In the genomic region with DNA sequence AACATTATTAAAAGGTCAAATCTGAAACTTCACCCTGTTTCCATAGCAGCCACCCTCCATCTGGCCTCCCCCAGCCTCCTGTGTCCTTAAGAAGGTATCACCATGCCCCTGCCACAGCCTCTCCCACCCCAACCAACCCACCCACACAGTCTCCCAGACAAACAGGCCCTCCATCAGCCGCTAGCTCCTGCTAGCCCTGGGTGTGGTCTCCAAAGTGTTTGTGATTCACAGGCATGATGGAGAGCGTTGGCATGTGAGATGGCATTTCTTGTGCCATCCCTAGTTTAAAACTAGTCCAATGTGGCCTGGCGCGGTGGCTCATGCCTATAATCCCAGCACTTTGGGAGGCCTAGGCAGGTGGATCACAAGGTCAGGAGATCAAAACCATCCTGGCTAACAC, we compare ENCODE assay signal across 30 cellular contexts. TPM values are rescaled to one million over a fixed set of nuclear protein-coding genes. Genes with fewer than 3 reads are reported as not detected.
"Had no signal": no experiment of that assay in that cellular context is flagged by ENCODE, and none has a peak within 500 bp of the region (broad histone marks: within the 10 kb centered on the region; RNA-seq: fewer than 3 reads in every experiment).

No MANE protein-coding gene starts in this region.

- H3K4me3 Mint-ChIP-seq: stimulated activated effector memory CD8-positive, alpha-beta T cell treated with anti-CD3 and anti-CD28 coated beads, Interleukin-12 subunit alpha, Interleukin-12 subunit beta, amount 100 ng/mL, for 72 hours; stimulated activated memory B cell treated with anti-CD40 and anti-IgM and Interleukin-4, amounts not matched to agents 10 μg/mL and 1 μg/mL and 100 μg/mL, for 72 hours; stimulated activated naive B cell treated with anti-CD40 and anti-IgM and Interleukin-4, amounts not matched to agents 10 μg/mL and 1 μg/mL and 100 μg/mL, for 72 hours; stimulated activated naive CD8-positive, alpha-beta T cell treated with anti-CD3 and anti-CD28 coated beads, Interleukin-15, amount 100 ng/mL, for 72 hours; stimulated activated naive CD8-positive, alpha-beta T cell treated with anti-CD3 and anti-CD28 coated beads, Interleukin-15, Interleukin-2, amounts not matched to agents 100 ng/mL and 50 ng/mL, for 24 hours; type B pancreatic cell had no signal

- H3K27me3 ChIP-seq: testis, thyroid gland, tibial artery, tibial nerve, transverse colon, upper lobe of left lung, upper lobe of right lung, uterus had no signal

- H3K27me3 Mint-ChIP-seq: stimulated activated memory B cell treated with anti-CD40 and anti-IgM and Interleukin-4, amounts not matched to agents 10 μg/mL and 1 μg/mL and 100 μg/mL, for 72 hours had no signal

- H3K9me3 ChIP-seq: stomach, suprapubic skin, testis, thoracic aorta, thyroid gland, tibial artery, tibial nerve, transverse colon, upper lobe of left lung, upper lobe of right lung, uterus had no signal

- H3K4me1 Mint-ChIP-seq: stimulated activated effector memory CD8-positive, alpha-beta T cell treated with anti-CD3 and anti-CD28 coated beads, Interleukin-12 subunit alpha, Interleukin-12 subunit beta, amount 100 ng/mL, for 72 hours; stimulated activated memory B cell treated with anti-CD40 and anti-IgM and Interleukin-4, amounts not matched to agents 10 μg/mL and 1 μg/mL and 100 μg/mL, for 72 hours; stimulated activated naive B cell treated with anti-CD40 and anti-IgM and Interleukin-4, amounts not matched to agents 10 μg/mL and 1 μg/mL and 100 μg/mL, for 72 hours; stimulated activated naive CD8-positive, alpha-beta T cell treated with anti-CD3 and anti-CD28 coated beads, Interleukin-15, amount 100 ng/mL, for 72 hours had no signal

- H3K36me3 ChIP-seq: stomach, suprapubic skin, thoracic aorta, thyroid gland, tibial artery, tibial nerve, transverse colon, upper lobe of left lung, upper lobe of right lung, uterus had no signal

- H3K36me3 Mint-ChIP-seq: stimulated activated effector memory CD8-positive, alpha-beta T cell treated with anti-CD3 and anti-CD28 coated beads, Interleukin-12 subunit alpha, Interleukin-12 subunit beta, amount 100 ng/mL, for 72 hours; stimulated activated memory B cell treated with anti-CD40 and anti-IgM and Interleukin-4, amounts not matched to agents 10 μg/mL and 1 μg/mL and 100 μg/mL, for 72 hours; type B pancreatic cell had no signal

- H3K4me1 ChIP-seq: stomach, suprapubic skin, testis, thyroid gland, tibial artery, tibial nerve, transverse colon, upper lobe of left lung, upper lobe of right lung, uterus had no signal

- H3K9me3 Mint-ChIP-seq: stimulated activated effector memory CD8-positive, alpha-beta T cell treated with anti-CD3 and anti-CD28 coated beads, Interleukin-12 subunit alpha, Interleukin-12 subunit beta, amount 100 ng/mL, for 72 hours had no signal

- H3K27ac ChIP-seq: stomach, suprapubic skin, testis, thoracic aorta, thyroid gland, tibial artery, tibial nerve, transverse colon, upper lobe of left lung, upper lobe of right lung, uterus had no signal

- H3K4me3 ChIP-seq: stomach, suprapubic skin, testis, thoracic aorta, thyroid gland, tibial artery, tibial nerve, transverse colon, upper lobe of left lung, upper lobe of right lung, uterus had no signal

- H3K27ac Mint-ChIP-seq: stimulated activated effector memory CD8-positive, alpha-beta T cell treated with anti-CD3 and anti-CD28 coated beads, Interleukin-12 subunit alpha, Interleukin-12 subunit beta, amount 100 ng/mL, for 72 hours; stimulated activated memory B cell treated with anti-CD40 and anti-IgM and Interleukin-4, amounts not matched to agents 10 μg/mL and 1 μg/mL and 100 μg/mL, for 72 hours; stimulated activated naive B cell treated with anti-CD40 and anti-IgM and Interleukin-4, amounts not matched to agents 10 μg/mL and 1 μg/mL and 100 μg/mL, for 72 hours; stimulated activated naive CD8-positive, alpha-beta T cell treated with anti-CD3 and anti-CD28 coated beads, Interleukin-15, amount 100 ng/mL, for 72 hours; stimulated activated naive CD8-positive, alpha-beta T cell treated with anti-CD3 and anti-CD28 coated beads, Interleukin-15, Interleukin-2, amounts not matched to agents 100 ng/mL and 50 ng/mL, for 24 hours; type B pancreatic cell had no signal

- DNase-seq: stimulated activated CD4-positive, alpha-beta T cell treated with anti-CD3 and anti-CD28 coated beads, Interleukin-2, amount 100 ng/mL, for 48 hours; stimulated activated CD4-positive, alpha-beta T cell treated with anti-CD3 and anti-CD28 coated beads, Interleukin-4, amount 100 ng/mL, for 1 hour; stimulated activated CD4-positive, alpha-beta T cell treated with anti-CD3 and anti-CD28 coated beads, Interleukin-4, amount 100 ng/mL, for 24 hours; stimulated activated CD4-positive, alpha-beta T cell treated with anti-CD3 and anti-CD28 coated beads, Interleukin-4, amount 100 ng/mL, for 4 hours; stimulated activated CD8-positive, alpha-beta memory T cell treated with anti-CD3 and anti-CD28 coated beads, Interleukin-4, amount 100 ng/mL, for 48 hours; stimulated activated naive B cell treated with anti-CD40 and anti-IgM and Interleukin-4, amounts not matched to agents 10 μg/mL and 1 μg/mL and 100 μg/mL, for 72 hours; stimulated activated naive CD4-positive, alpha-beta T cell; stimulated activated naive CD4-positive, alpha-beta T cell treated with Interleukin-2 at 50 U/mL for 16 hours; stimulated activated naive CD8-positive, alpha-beta T cell treated with anti-CD3 and anti-CD28 coated beads, Interleukin-15, amount 100 ng/mL, for 72 hours; stimulated activated naive CD8-positive, alpha-beta T cell treated with anti-CD3 and anti-CD28 coated beads, Interleukin-15, Interleukin-2, amounts not matched to agents 100 U/mL and 50 U/mL, for 24 hours; stomach; substantia nigra; testis; thyroid gland; tibial artery; transverse colon; trophoblast cell; upper lobe of left lung; upper lobe of right lung; uterus had no signal

RNA-seq across cellular contexts. Expression of gene GPR45, which starts 44.9 kb away (rescaled TPM):
- total RNA-seq: stomach, subcutaneous adipose tissue, suprapubic skin, thoracic aorta, thyroid gland, tibial nerve, transverse colon, upper lobe of left lung, upper lobe of right lung, ureter, urinary bladder, uterus had no signal
